ENCODE assay signal across 11 cellular contexts in the genomic region with DNA sequence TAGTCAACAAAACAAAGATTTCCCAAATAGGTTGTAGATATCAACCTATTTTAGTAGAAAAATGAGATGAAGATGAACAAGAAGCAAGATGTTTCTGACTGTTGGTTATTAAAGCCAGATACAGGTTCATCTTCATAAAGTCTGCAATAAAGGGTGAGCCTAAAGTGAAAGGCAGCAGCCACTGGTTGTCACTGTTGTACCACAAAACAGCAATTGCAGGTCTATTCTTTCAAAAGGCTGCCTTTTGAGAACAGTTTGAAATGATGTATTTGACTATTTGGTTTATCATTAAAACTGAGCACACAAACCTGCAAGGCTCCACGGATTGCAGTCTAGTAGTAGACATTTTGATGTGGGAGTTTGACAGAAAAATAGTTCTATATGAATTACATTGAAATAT.
DNase-seq lines count a peak whose midpoint lies in the region; ATAC-seq and TF ChIP-seq lines count a peak whose summit lies in the region.
"Had no signal": no experiment of that assay in that cellular context is flagged by ENCODE, and none has a peak within 500 bp of the region (broad histone marks: within the 10 kb centered on the region; RNA-seq: fewer than 3 reads in every experiment).

No MANE protein-coding gene starts in this region.

- TF ChIP-seq CTCF in fibroblast of lung (conservative IDR thresholded peaks at IDR 0.05 in 1 of 2, IDR thresholded peaks at IDR 0.05 in 1 of 2; ENCODE audit: low read depth in 1 of 2, low read length in 2 of 2) (peak; percentile 54 to 58), type B pancreatic cell (conservative IDR thresholded peaks at IDR 0.05) (peak; percentile 64), mucosa of descending colon (IDR thresholded peaks at IDR 0.05) (no peak)

- H2AFZ ChIP-seq in fibroblast of lung (ENCODE audit: low read length): no peak overlapping the region

- H3K27ac ChIP-seq in fibroblast of lung (ENCODE audit: insufficient read depth, low read length): no peak overlapping the region
- H3K27ac ChIP-seq: HL-60 had no signal

- H3K36me3 ChIP-seq in fibroblast of lung (ENCODE audit: control insufficient read depth, insufficient read depth, low read length): no peaks in the 10 kb centered on the region
- H3K36me3 ChIP-seq in mucosa of descending colon (ENCODE audit: low read depth): no peaks in the 10 kb centered on the region

- CTCF ChIA-PET in activated CD8-positive, alpha-beta memory T cell treated with anti-CD3 and anti-CD28 coated beads, Interleukin-2, amount 10 ng/mL, durations not matched to agents 7 days and 5 days (lab: Charles Lee): no interaction called here

- H3K79me2 ChIP-seq in fibroblast of lung (ENCODE audit: control insufficient read depth, insufficient read depth, low read length): no peaks in the 10 kb centered on the region

- H3K27me3 ChIP-seq in fibroblast of lung (ENCODE audit: control insufficient read depth, insufficient read depth, low read length): no peaks in the 10 kb centered on the region

- H3K4me3 ChIP-seq in fibroblast of lung (replicated peaks in 1 of 4; ENCODE audit: control extremely low read depth in 1 of 4, insufficient read depth in 1 of 4, low read depth in 3 of 4, low read length in 4 of 4) (no peak overlapping the region), mucosa of descending colon (no peak overlapping the region)

- H3K36me3 Mint-ChIP-seq in type B pancreatic cell: no peaks in the 10 kb centered on the region
- H3K36me3 Mint-ChIP-seq in activated CD8-positive, alpha-beta memory T cell treated with anti-CD3 and anti-CD28 coated beads, Interleukin-2, amount 10 ng/mL, durations not matched to agents 7 days and 5 days: no peaks in the 10 kb centered on the region
- H3K36me3 Mint-ChIP-seq: CD4-positive, CD25-positive, alpha-beta regulatory T cell; mesothelial cell of epicardium had no signal

- H3K9me3 ChIP-seq in fibroblast of lung (ENCODE audit: control insufficient read depth, insufficient read depth, low read depth, low read length): no peaks in the 10 kb centered on the region
- H3K9me3 ChIP-seq in mucosa of descending colon: no peaks in the 10 kb centered on the region

- H3K4me3 Mint-ChIP-seq in type B pancreatic cell: no peak overlapping the region
- H3K4me3 Mint-ChIP-seq in activated CD8-positive, alpha-beta memory T cell treated with anti-CD3 and anti-CD28 coated beads, Interleukin-2, amount 10 ng/mL, durations not matched to agents 7 days and 5 days: no peak overlapping the region
- H3K4me3 Mint-ChIP-seq: CD4-positive, CD25-positive, alpha-beta regulatory T cell; mesothelial cell of epicardium had no signal

- no peaks in the 10 kb centered on the region for H3K9me3 Mint-ChIP-seq in type B pancreatic cell
- H3K9me3 Mint-ChIP-seq in activated CD8-positive, alpha-beta memory T cell treated with anti-CD3 and anti-CD28 coated beads, Interleukin-2, amount 10 ng/mL, durations not matched to agents 7 days and 5 days (ENCODE audit: low read depth): peaks cover 3% of the 10 kb centered on the region
- H3K9me3 Mint-ChIP-seq: mesothelial cell of epicardium had no signal

- H4K20me1 ChIP-seq in fibroblast of lung (ENCODE audit: control insufficient read depth, extremely low read depth, insufficient read depth, low read length): peaks cover 2% of the 10 kb centered on the region

- H3K4me1 Mint-ChIP-seq in type B pancreatic cell (ENCODE audit: unreplicated experiment): peaks cover 6% of the 10 kb centered on the region
- no peaks in the 10 kb centered on the region for H3K4me1 Mint-ChIP-seq in activated CD8-positive, alpha-beta memory T cell treated with anti-CD3 and anti-CD28 coated beads, Interleukin-2, amount 10 ng/mL, durations not matched to agents 7 days and 5 days
- H3K4me1 Mint-ChIP-seq: CD4-positive, CD25-positive, alpha-beta regulatory T cell; mesothelial cell of epicardium had no signal

- H3K4me2 ChIP-seq in fibroblast of lung (ENCODE audit: extremely low read depth, insufficient read depth, low read length): no peak overlapping the region

- H3K27ac Mint-ChIP-seq in type B pancreatic cell: no peak overlapping the region
- no peak overlapping the region for H3K27ac Mint-ChIP-seq in activated CD8-positive, alpha-beta memory T cell treated with anti-CD3 and anti-CD28 coated beads, Interleukin-2, amount 10 ng/mL, durations not matched to agents 7 days and 5 days
- H3K27ac Mint-ChIP-seq: CD4-positive, CD25-positive, alpha-beta regulatory T cell; mesothelial cell of epicardium had no signal

- H3K4me1 ChIP-seq in fibroblast of lung (ENCODE audit: control insufficient read depth, extremely low read depth, insufficient read depth, low read length) (peaks cover 10% of the 10 kb centered on the region), mucosa of descending colon (ENCODE audit: low read depth) (no peaks in the 10 kb centered on the region)

- intact Hi-C loops in mucosa of descending colon (cut with DNase I, micrococcal nuclease): no loop called here

- ATAC-seq in HG02884 (IDR thresholded peaks at IDR 0.05; ENCODE audit: unreplicated experiment) (no peak), mucosa of descending colon (no peak)
- ATAC-seq in activated CD8-positive, alpha-beta memory T cell treated with anti-CD3 and anti-CD28 coated beads, Interleukin-2, amount 10 ng/mL, durations not matched to agents 7 days and 5 days: no peak

- H3K9ac ChIP-seq in fibroblast of lung (ENCODE audit: insufficient read depth, low read length): no peak overlapping the region

- no peaks in the 10 kb centered on the region for H3K27me3 Mint-ChIP-seq in type B pancreatic cell
- no peaks in the 10 kb centered on the region for H3K27me3 Mint-ChIP-seq in activated CD8-positive, alpha-beta memory T cell treated with anti-CD3 and anti-CD28 coated beads, Interleukin-2, amount 10 ng/mL, durations not matched to agents 7 days and 5 days
- H3K27me3 Mint-ChIP-seq: CD4-positive, CD25-positive, alpha-beta regulatory T cell had no signal

- peak; percentile 7 to 30 for DNase-seq in NCI-H524 (lab: John Stamatoyannopoulos, UW)
- DNase-seq in NCI-H524 treated with DMSO at 0.1 percent for 48 hours (lab: John Stamatoyannopoulos, UW): no peak
- peak; percentile 62 for DNase-seq in NCI-H748 (lab: John Stamatoyannopoulos, UW; ENCODE audit: unreplicated experiment)
- DNase-seq in fibroblast of lung (ENCODE audit: low read depth in 2 of 2): peak; percentile 39 to 49
- DNase-seq in type B pancreatic cell (ENCODE audit: extremely low spot score, unreplicated experiment): no peak
- DNase-seq in mucosa of descending colon: no peak
- no peak for DNase-seq in activated CD8-positive, alpha-beta memory T cell treated with anti-CD3 and anti-CD28 coated beads, Interleukin-2, amount 10 ng/mL, durations not matched to agents 7 days and 5 days
- DNase-seq: CD4-positive, CD25-positive, alpha-beta regulatory T cell had no signal

Comparison
In these comparisons a context has a peak if more than half of its experiments do, and no peak if none do; other contexts are left out.
1. DNase-seq: peak in NCI-H524 (2 of 2), NCI-H748 (single experiment) and fibroblast of lung (2 of 2); none in NCI-H524 treated with DMSO at 0.1 percent for 48 hours (single experiment), type B pancreatic cell (single experiment), mucosa of descending colon (0 of 3) and activated CD8-positive, alpha-beta memory T cell treated with anti-CD3 and anti-CD28 coated beads, Interleukin-2, amount 10 ng/mL, durations not matched to agents 7 days and 5 days (single experiment).